31 cellular contexts compared by ENCODE assay signal in the genomic region with DNA sequence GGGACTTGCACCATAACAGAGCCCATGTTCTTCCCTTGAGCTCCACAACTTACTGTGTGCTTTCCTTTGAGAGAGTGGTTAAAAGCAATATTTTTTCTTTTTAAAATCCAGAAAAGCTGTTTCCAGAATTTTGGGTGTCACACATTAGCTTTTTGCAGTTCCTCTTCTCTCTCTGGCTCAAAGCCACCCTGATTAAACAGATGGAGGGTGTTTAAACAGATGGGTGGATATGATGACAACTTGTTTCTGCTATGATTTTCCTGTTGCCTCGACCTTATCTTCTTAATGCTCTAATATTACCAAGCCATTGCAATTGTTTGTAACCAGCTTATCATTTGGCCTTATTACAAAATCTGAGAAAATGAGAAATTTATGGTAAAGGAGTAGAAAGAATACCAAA.
A peak's percentile ranks its signal among the peaks of the same experiment; 100 is the strongest.
DNase-seq lines count a peak whose midpoint lies in the region; ATAC-seq, FAIRE-seq and TF ChIP-seq lines count a peak whose summit lies in the region.
"Had no signal": no experiment of that assay in that cellular context is flagged by ENCODE, and none has a peak within 500 bp of the region (broad histone marks: within the 10 kb centered on the region; RNA-seq: fewer than 3 reads in every experiment).

No MANE protein-coding gene starts in this region.

- peak; percentile 67 for FAIRE-seq in H54 (lab: Jason Lieb, UNC)
- FAIRE-seq: endometrium, G401.6 had no signal

- peak; percentile 16 for DNase-seq in NCI-H2029 treated with DMSO at 0.1 percent for 48 hours (lab: John Stamatoyannopoulos, UW)
- DNase-seq in NCI-H2029 (lab: John Stamatoyannopoulos, UW): no peak
- no peak for DNase-seq in H54 (ENCODE audit: insufficient read length, low spot score)
- peak; percentile 72 for DNase-seq in NCI-H82 treated with DMSO at 0.1 percent for 48 hours (lab: John Stamatoyannopoulos, UW; ENCODE audit: unreplicated experiment)
- DNase-seq in cerebellar cortex (ENCODE audit: low spot score): peak; percentile 75
- DNase-seq in CD1c-positive myeloid dendritic cell (ENCODE audit: extremely low spot score): no peak
- no peak for DNase-seq in NCI-H1105 (lab: John Stamatoyannopoulos, UW)
- DNase-seq: activated CD4-positive, alpha-beta T cell treated with anti-CD3 and anti-CD28 coated beads for 36 hours; activated CD8-positive, alpha-beta T cell treated with anti-CD3 and anti-CD28 coated beads for 36 hours; amygdala; brain microvascular endothelial cell; CD4-positive, alpha-beta T cell; foreskin fibroblast; HCEC 1CT; head of caudate nucleus; lower lobe of right lung; midbrain; MM.1S; naive B cell; NCI-H1436 treated with DMSO at 0.1 percent for 48 hours; NCI-H774; right lobe of liver; spleen; stimulated activated CD4-positive, alpha-beta T cell treated with anti-CD3 and anti-CD28 coated beads, Interleukin-2, amount 100 ng/mL, for 48 hours; stimulated activated naive CD8-positive, alpha-beta T cell treated with anti-CD3 and anti-CD28 coated beads, Interleukin-15, amount 100 ng/mL, for 72 hours; T-helper 17 cell had no signal

- no peak for TF ChIP-seq POLR2A in H54 (IDR thresholded peaks at IDR 0.05; ENCODE audit: low read depth, low read length)

- ATAC-seq in GM21576 (IDR thresholded peaks at IDR 0.05; ENCODE audit: unreplicated experiment): no peak
- ATAC-seq: activated CD4-positive, alpha-beta T cell treated with anti-CD3 and anti-CD28 coated beads for 36 hours; activated CD8-positive, alpha-beta T cell treated with anti-CD3 and anti-CD28 coated beads for 36 hours; activated naive CD4-positive, alpha-beta T cell treated with anti-CD3 and anti-CD28 coated beads, Interleukin-2, amount 50 U/mL, for 72 hours; lower lobe of right lung; right lobe of liver; SK-N-SH treated with all-trans-retinoic acid at 6 μM for 48 hours; stimulated activated naive CD8-positive, alpha-beta T cell treated with anti-CD3 and anti-CD28 coated beads, Interleukin-15, amount 100 ng/mL, for 72 hours; T-helper 17 cell had no signal

Comparison
In these comparisons a context has a peak if more than half of its experiments do, and no peak if none do; other contexts are left out.
1. DNase-seq: peak in NCI-H2029 treated with DMSO at 0.1 percent for 48 hours (single experiment), NCI-H82 treated with DMSO at 0.1 percent for 48 hours (single experiment) and cerebellar cortex (single experiment); none in NCI-H2029 (single experiment), H54 (single experiment), CD1c-positive myeloid dendritic cell (single experiment) and NCI-H1105 (single experiment).